8 cellular contexts compared by ENCODE assay signal in the genomic region with DNA sequence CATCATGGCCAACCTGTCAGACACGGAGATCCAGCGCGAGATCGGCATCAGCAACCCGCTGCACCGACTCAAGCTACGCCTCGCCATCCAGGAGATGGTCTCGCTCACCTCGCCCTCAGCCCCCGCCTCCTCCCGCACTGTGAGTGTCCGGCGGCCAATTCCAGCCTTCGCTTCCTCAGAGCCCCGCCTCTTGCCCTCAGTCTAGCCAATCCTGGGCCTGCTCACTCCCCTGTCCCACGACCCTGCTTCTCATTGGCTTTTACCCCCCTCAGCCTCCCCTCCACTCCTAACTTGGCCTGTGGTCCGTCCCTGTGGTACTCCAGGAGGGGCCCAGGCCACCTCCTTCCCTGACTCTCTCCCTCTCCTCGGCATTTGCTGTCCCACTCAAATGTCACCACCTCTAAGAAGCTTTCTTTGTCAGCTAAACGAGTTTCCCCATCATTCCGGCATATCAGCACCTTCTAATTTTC. TPM values are rescaled to one million over a fixed set of nuclear protein-coding genes. Genes with fewer than 3 reads are reported as not detected.
DNase-seq lines count a peak whose midpoint lies in the region; ATAC-seq and TF ChIP-seq lines count a peak whose summit lies in the region.

No MANE protein-coding gene starts in this region.

- DNase-seq in COR-L47 (lab: John Stamatoyannopoulos, UW) (peak; percentile 21), OCI-M1 (lab: John Stamatoyannopoulos, UW) (peak; percentile 74), head of caudate nucleus (peak; percentile 73 to 95 (median 88)), omental fat pad (ENCODE audit: low spot score) (peak; percentile 73), transverse colon (peak; percentile 91)
- peak; percentile 37 for DNase-seq in activated naive CD8-positive, alpha-beta T cell treated with anti-CD3 and anti-CD28 coated beads, Interleukin-2, amount 50 U/mL, for 16 hours (ENCODE audit: low read depth, low spot score)

- no peaks in the 10 kb centered on the region for H3K36me3 ChIP-seq in transverse colon

- in situ Hi-C loops in transverse colon (cut with MboI; ENCODE audit: low pct_ligation_motif_present in 1 of 4, low pct_unique_long_range_greater_than_20kb in 1 of 4, low sequenced_read_pairs in 3 of 4): loop anchor here in 2 of 4 donors (10.0 kb wide), 1 partner anchor 48 kb away; no protein-coding TSS in a partner anchor

- WGBS in transverse colon (ENCODE audit: low coverage in 1 of 2), 2 donors: 4 to 23% methylated on average over 3 to 19 of the region's 21 CpGs

- intact Hi-C loops in head of caudate nucleus (cut with DNase I): no loop called here
- intact Hi-C loops in transverse colon (cut with DNase I; ENCODE audit: low total_unique reads): no loop called here

- H3K4me1 ChIP-seq in transverse colon: peaks cover 9 to 28% (median 18%) of the 10 kb centered on the region in 4 donors

- no peak overlapping the region for H3K27ac ChIP-seq in transverse colon

- peak overlapping the region in 3 of 4 donors; percentile 27 to 47 (median 34) for H3K4me3 ChIP-seq in transverse colon

- TF ChIP-seq EP300 in transverse colon (IDR thresholded peaks at IDR 0.05; ENCODE audit: low read depth): no peak

- H3K27me3 ChIP-seq in transverse colon: no peaks in the 10 kb centered on the region

- peak; percentile 56 for ATAC-seq in HG02571 (IDR thresholded peaks at IDR 0.05; ENCODE audit: unreplicated experiment)
- peak; percentile 97 for ATAC-seq in omental fat pad (ENCODE audit: low FRiP score)
- ATAC-seq in GM21528 (IDR thresholded peaks at IDR 0.05; ENCODE audit: low FRiP score, unreplicated experiment): no peak

- no peak for TF ChIP-seq CTCF in omental fat pad (IDR thresholded peaks at IDR 0.05)
- TF ChIP-seq CTCF in transverse colon (IDR thresholded peaks at IDR 0.05): no peak

- TF ChIP-seq POLR2A in transverse colon (IDR thresholded peaks at IDR 0.05): no peak

- no peaks in the 10 kb centered on the region for H3K9me3 ChIP-seq in transverse colon

RNA-seq across cellular contexts. Expression of a gene that starts 12.3 kb away (rescaled TPM):
- total RNA-seq in omental fat pad (10 to 100 TPM in 1 of 4 donors, 1 to 10 TPM in 1, under 1 TPM in 2; 0.74 to 13.1 (median 1.7) TPM), transverse colon (under 1 TPM in 2 of 4 donors, not detected in 2; 0.16 to 0.82 TPM)

RNA-seq across cellular contexts. Expression of a gene that starts 14.7 kb away (rescaled TPM):
- total RNA-seq in omental fat pad: 10 to 100 TPM in 2 of 4 donors, 1 to 10 TPM in 2; 7.2 to 26.0 (median 10.6) TPM
- 100 to 1,000 TPM; 247 to 884 (median 568) TPM for total RNA-seq in transverse colon

RNA-seq across cellular contexts. Expression of a gene that starts 23.6 kb away (rescaled TPM):
- total RNA-seq in omental fat pad (10 to 100 TPM in 1 of 4 donors, 1 to 10 TPM in 3; 1.6 to 11.2 (median 4.1) TPM), transverse colon (100 to 1,000 TPM in 1 of 4 donors, 10 to 100 TPM in 3; 18.6 to 106 (median 19.9) TPM)

RNA-seq across cellular contexts. Expression of a gene that starts 24.0 kb away (rescaled TPM):
- 1 to 10 TPM; 1.6 to 3.5 (median 2.9) TPM for total RNA-seq in omental fat pad
- total RNA-seq in transverse colon: 10 to 100 TPM in 1 of 4 donors, 1 to 10 TPM in 2, not detected in 1; 7.5 to 12.5 (median 8.2) TPM

RNA-seq across cellular contexts. Expression of a gene that starts 28.7 kb away (rescaled TPM):
- 1 to 10 TPM in 3 of 4 donors, not detected in 1; 3.7 to 9.0 (median 3.9) TPM for total RNA-seq in omental fat pad
- 10 to 100 TPM; 14.2 to 92.8 (median 39.8) TPM for total RNA-seq in transverse colon

Comparison
In these comparisons a context has a peak if more than half of its experiments do, and no peak if none do; other contexts are left out.
1. DNase-seq: peak in every context shown above with its lines; median percentile 91 in transverse colon; 88 in head of caudate nucleus; 74 in OCI-M1; 73 in omental fat pad; 37 in activated naive CD8-positive, alpha-beta T cell treated with anti-CD3 and anti-CD28 coated beads, Interleukin-2, amount 50 U/mL, for 16 hours; 21 in COR-L47.
2. RNA of a gene that starts 14.7 kb away (total RNA-seq): 247 to 884 TPM in transverse colon; 7.2 to 26.0 TPM in omental fat pad; every median in the first group is over 4 times any median in the second.